9 cellular contexts compared by ENCODE assay signal in genomic region chr2:25310965-25311865, GRCh38. TPM values are rescaled to one million over a fixed set of nuclear protein-coding genes. Genes with fewer than 3 reads are reported as not detected.
DNase-seq lines count a peak whose midpoint lies in the region; ATAC-seq and TF ChIP-seq lines count a peak whose summit lies in the region.
"Had no signal": no experiment of that assay in that cellular context is flagged by ENCODE, and none has a peak within 500 bp of the region (broad histone marks: within the 10 kb centered on the region; RNA-seq: fewer than 3 reads in every experiment).

No MANE protein-coding gene starts in this region.

- H2AFZ ChIP-seq in neural progenitor cell (replicated peaks): peak overlapping the region; percentile 63

- H3K4me1 ChIP-seq in neural progenitor cell: peaks cover 44% of the 10 kb centered on the region

- TF ChIP-seq POLR2A in GM18505 (IDR thresholded peaks at IDR 0.05; ENCODE audit: borderline replicate concordance, extremely low read depth, insufficient read depth, insufficient read length): no peak

- peak overlapping the region; percentile 69 for H3K27ac Mint-ChIP-seq in neural progenitor cell

- no peak for ATAC-seq in GM18505 (IDR thresholded peaks at IDR 0.05; ENCODE audit: unreplicated experiment)
- ATAC-seq in HG02642 (IDR thresholded peaks at IDR 0.05; ENCODE audit: poor library complexity, unreplicated experiment): no peak

- H3K27me3 Mint-ChIP-seq in neural progenitor cell (ENCODE audit: insufficient read depth, low read depth): peaks cover 5% of the 10 kb centered on the region
- H3K27me3 Mint-ChIP-seq: central memory CD8-positive, alpha-beta T cell had no signal

- H3F3A ChIP-seq in neural progenitor cell (ENCODE audit: low read depth): peaks cover 36% of the 10 kb centered on the region

- H3K4me2 ChIP-seq in neural progenitor cell: peak overlapping the region; percentile 62

- H3K36me3 ChIP-seq in H7 (replicated peaks; ENCODE audit: control insufficient read depth, insufficient read depth, low read length) (no peaks in the 10 kb centered on the region), neural progenitor cell (no peaks in the 10 kb centered on the region)

- no peaks in the 10 kb centered on the region for H3K79me2 ChIP-seq in neural progenitor cell (ENCODE audit: low read depth)

- H3K27ac ChIP-seq in neural progenitor cell: no peak overlapping the region

- H3K27me3 ChIP-seq in H7 (ENCODE audit: control insufficient read depth, insufficient read depth, low read length) (no peaks in the 10 kb centered on the region), neural progenitor cell (no peaks in the 10 kb centered on the region)

- peaks cover 37% of the 10 kb centered on the region for H3K4me1 Mint-ChIP-seq in neural progenitor cell

- no peaks in the 10 kb centered on the region for H4K20me1 ChIP-seq in neural progenitor cell (ENCODE audit: low read depth)

- no peaks in the 10 kb centered on the region for H3K36me3 Mint-ChIP-seq in neural progenitor cell

- TF ChIP-seq CTCF in neural progenitor cell (IDR thresholded peaks at IDR 0.05): no peak

- H3K4me3 ChIP-seq in H7 (ENCODE audit: insufficient read depth, low read depth, low read length) (no peak overlapping the region), neural progenitor cell (no peak overlapping the region)

- peak overlapping the region; percentile 53 for H3K4me3 Mint-ChIP-seq in neural progenitor cell
- H3K4me3 Mint-ChIP-seq: central memory CD8-positive, alpha-beta T cell had no signal

- no peak overlapping the region for H3K9ac ChIP-seq in neural progenitor cell

- no peaks in the 10 kb centered on the region for H3K9me3 Mint-ChIP-seq in neural progenitor cell
- H3K9me3 Mint-ChIP-seq: central memory CD8-positive, alpha-beta T cell had no signal

- no peaks in the 10 kb centered on the region for H3K9me3 ChIP-seq in neural progenitor cell (ENCODE audit: low read depth)

- peak; percentile 95 for DNase-seq in H7
- peak; percentile 58 for DNase-seq in NCI-H446 treated with DMSO at 0.1 percent for 48 hours (lab: John Stamatoyannopoulos, UW)
- peak; percentile 65 for DNase-seq in cerebellar cortex (ENCODE audit: low spot score)
- peak; percentile 64 for DNase-seq in neural progenitor cell (ENCODE audit: low spot score)
- DNase-seq in stimulated activated naive CD4-positive, alpha-beta T cell (lab: John Stamatoyannopoulos, UW): no peak
- DNase-seq in stimulated activated CD8-positive, alpha-beta memory T cell treated with anti-CD3 and anti-CD28 coated beads, Interleukin-4, amount 100 ng/mL, for 48 hours: no peak

RNA-seq across cellular contexts. Expression of gene DNMT3A, which starts 30.5 kb away (rescaled TPM):
- 48.6 and 63.1 TPM in 2 replicates for total RNA-seq in H7 (2014; rRNA removed; shearing (Covaris generic))
- total RNA-seq in neural progenitor cell (ENCODE audit: low replicate concordance): 46.5 and 81.1 TPM in 2 replicates

Comparison
In these comparisons a context has a peak if more than half of its experiments do, and no peak if none do; other contexts are left out.
1. DNase-seq: peak in H7 (single experiment), NCI-H446 treated with DMSO at 0.1 percent for 48 hours (single experiment), cerebellar cortex (single experiment) and neural progenitor cell (single experiment); none in stimulated activated naive CD4-positive, alpha-beta T cell (0 of 6) and stimulated activated CD8-positive, alpha-beta memory T cell treated with anti-CD3 and anti-CD28 coated beads, Interleukin-4, amount 100 ng/mL, for 48 hours (single experiment).